Comparison of ENCODE assay signal across 16 cellular contexts in the genomic region with DNA sequence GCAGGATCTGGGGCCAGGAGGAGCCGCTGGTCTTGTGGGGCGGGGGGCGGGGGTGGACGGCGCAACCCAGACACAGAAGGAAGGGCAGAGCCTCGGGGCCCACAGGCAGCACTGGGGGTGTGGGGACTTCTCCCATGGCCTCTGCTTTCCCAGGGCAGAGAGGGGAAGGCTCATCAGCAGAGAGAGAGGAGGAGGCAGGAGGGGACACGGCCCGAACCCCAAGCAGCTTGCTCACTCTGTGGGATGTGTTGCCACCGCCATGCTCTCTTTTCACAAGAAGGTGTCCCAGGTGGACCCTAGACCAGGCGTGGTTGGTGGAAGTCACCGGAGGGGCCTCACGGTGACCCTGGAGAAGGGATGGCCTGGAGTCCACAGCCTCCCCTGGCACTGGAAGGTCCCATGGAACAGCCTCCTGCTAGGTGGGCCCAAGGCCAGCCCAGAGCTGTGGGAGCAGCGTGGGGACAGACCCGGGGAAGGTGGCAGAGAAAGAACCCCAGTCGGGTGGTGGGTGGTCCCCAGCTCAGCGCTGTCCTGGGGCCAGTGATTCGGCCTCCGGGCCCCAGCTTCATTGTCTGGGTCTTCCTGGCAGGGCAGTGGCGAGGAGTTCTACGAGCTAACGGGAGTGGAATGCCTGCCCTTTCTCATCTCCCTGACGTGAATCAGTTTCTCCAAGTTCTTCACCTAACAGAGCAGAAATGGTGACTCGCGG. TPM values are rescaled to one million over a fixed set of nuclear protein-coding genes. Genes with fewer than 3 reads are reported as not detected.
DNase-seq lines count a peak whose midpoint lies in the region; TF ChIP-seq lines count a peak whose summit lies in the region.
"Had no signal": no experiment of that assay in that cellular context is flagged by ENCODE, and none has a peak within 500 bp of the region (broad histone marks: within the 10 kb centered on the region; RNA-seq: fewer than 3 reads in every experiment).

No MANE protein-coding gene starts in this region.

- no peak for TF ChIP-seq POLR2A in vagina (IDR thresholded peaks at IDR 0.05)

- H2BK12ac ChIP-seq in mesenchymal stem cell (ENCODE audit: low read length in 2 of 2), result peak overlapping the region; percentile 47 to 67

- H2AFZ ChIP-seq in mesenchymal stem cell (ENCODE audit: low read depth, low read length), result no peak overlapping the region

- no peak overlapping the region for H3K4me2 ChIP-seq in mesenchymal stem cell (ENCODE audit: low read length, poor library complexity, severe bottlenecking)

- H3K36me3 ChIP-seq in right atrium auricular region (no peaks in the 10 kb centered on the region), left ventricle myocardium inferior (no peaks in the 10 kb centered on the region), mesenchymal stem cell (ENCODE audit: control insufficient read depth in 1 of 2, insufficient read depth in 2 of 2, low read depth in 1 of 2, low read length in 2 of 2) (no peaks in the 10 kb centered on the region), vagina (no peaks in the 10 kb centered on the region)

- 86% methylated on average over 24 of the region's 24 CpGs for WGBS in mesenchymal stem cell

- H3K27ac ChIP-seq in right atrium auricular region, result no peak overlapping the region
- no peak overlapping the region for H3K27ac ChIP-seq in left ventricle myocardium inferior (replicated peaks)
- H3K27ac ChIP-seq in coronary artery, result no peak overlapping the region
- no peak overlapping the region for H3K27ac ChIP-seq in mesenchymal stem cell (ENCODE audit: low read length, poor library complexity, severe bottlenecking)
- H3K27ac ChIP-seq in vagina, result no peak overlapping the region

- intact Hi-C loops in left ventricle myocardium inferior (cut with micrococcal nuclease), result no loop called here
- intact Hi-C loops in vagina (cut with DNase I), result no loop called here

- peak overlapping the region; percentile 30 for H2BK15ac ChIP-seq in mesenchymal stem cell (ENCODE audit: low read depth, poor library complexity, severe bottlenecking)

- H2BK5ac ChIP-seq in mesenchymal stem cell (ENCODE audit: low read depth, low read length, poor library complexity, severe bottlenecking), result no peak overlapping the region

- H3K9me3 ChIP-seq in right atrium auricular region (no peaks in the 10 kb centered on the region), left ventricle myocardium inferior (replicated peaks) (peaks cover 8% of the 10 kb centered on the region), mesenchymal stem cell (ENCODE audit: control insufficient read depth, low read length) (peaks cover 4% of the 10 kb centered on the region), vagina (no peaks in the 10 kb centered on the region)

- H3K27me3 ChIP-seq in right atrium auricular region (no peaks in the 10 kb centered on the region), left ventricle myocardium inferior (ENCODE audit: low read depth) (peaks cover 7% of the 10 kb centered on the region), mesenchymal stem cell (ENCODE audit: control insufficient read depth in 1 of 2, insufficient read depth in 1 of 2, low read length in 2 of 2) (peaks cover 13 to 31% of the 10 kb centered on the region in 2 experiments), vagina (no peaks in the 10 kb centered on the region)

- no peak overlapping the region for H2AK5ac ChIP-seq in mesenchymal stem cell (ENCODE audit: low read length, severe bottlenecking)

- H3K23ac ChIP-seq in mesenchymal stem cell (ENCODE audit: low read length in 2 of 2), result no peak overlapping the region

- DNase-seq in right atrium auricular region (ENCODE audit: low spot score) (peak; percentile 36), left ventricle myocardium inferior (no peak), coronary artery (ENCODE audit: low spot score) (peak; percentile 55), mesenchymal stem cell (no peak), vagina (ENCODE audit: extremely low spot score in 2 of 2) (peak; percentile 64 to 67), Kasumi-1 (lab: John Stamatoyannopoulos, UW) (no peak), dermis blood vessel endothelial cell (no peak)
- DNase-seq in stimulated activated CD4-positive, alpha-beta T cell treated with anti-CD3 and anti-CD28 coated beads, Interleukin-4, amount 100 ng/mL, for 24 hours, result no peak
- DNase-seq: AML-193, DMS79, KBM-7, NCI-H1105, NCI-H1694 treated with DMSO at 0.1 percent for 48 hours, NCI-H774 had no signal

- peak overlapping the region; percentile 76 for H4K91ac ChIP-seq in mesenchymal stem cell (ENCODE audit: low read length)

- peak overlapping the region in 1 of 2 experiments; percentile 51 for H3K18ac ChIP-seq in mesenchymal stem cell (ENCODE audit: low read depth in 1 of 2, low read length in 2 of 2)

- H3K4me1 ChIP-seq in right atrium auricular region (no peaks in the 10 kb centered on the region), left ventricle myocardium inferior (no peaks in the 10 kb centered on the region), mesenchymal stem cell (ENCODE audit: control insufficient read depth, insufficient read depth, low read depth, low read length) (no peaks in the 10 kb centered on the region), vagina (no peaks in the 10 kb centered on the region)

- H3K4ac ChIP-seq in mesenchymal stem cell (ENCODE audit: low read depth in 1 of 2, low read length in 2 of 2), result peak overlapping the region in 1 of 2 experiments; percentile 67

- no peak overlapping the region for H3K9ac ChIP-seq in mesenchymal stem cell (ENCODE audit: low read length)

- no peak overlapping the region for H3K14ac ChIP-seq in mesenchymal stem cell (ENCODE audit: low read length in 2 of 2)

- H3K4me3 ChIP-seq in right atrium auricular region (no peak overlapping the region), left ventricle myocardium inferior (no peak overlapping the region), coronary artery (no peak overlapping the region), mesenchymal stem cell (ENCODE audit: insufficient read depth in 1 of 2, low read depth in 1 of 2, low read length in 2 of 2) (no peak overlapping the region), vagina (no peak overlapping the region)
- H3K4me3 ChIP-seq: GM12878 had no signal

- peak overlapping the region; percentile 39 for H2BK120ac ChIP-seq in mesenchymal stem cell (ENCODE audit: low read depth, low read length)

- TF ChIP-seq CTCF in right atrium auricular region (IDR thresholded peaks at IDR 0.05) (no peak), left ventricle myocardium inferior (IDR thresholded peaks at IDR 0.05; ENCODE audit: borderline replicate concordance) (no peak), coronary artery (IDR thresholded peaks at IDR 0.05) (no peak), vagina (IDR thresholded peaks at IDR 0.05) (no peak)

- H3K79me1 ChIP-seq in mesenchymal stem cell (replicated peaks; ENCODE audit: low read length, poor library complexity, severe bottlenecking), result no peaks in the 10 kb centered on the region

- H4K8ac ChIP-seq in mesenchymal stem cell (ENCODE audit: low read length), result no peak overlapping the region

RNA-seq across cellular contexts. Expression of a gene that starts 46.8 kb away (rescaled TPM):
- 10 to 100 TPM; 14.4 to 19.9 TPM for total RNA-seq in right atrium auricular region
- total RNA-seq in left ventricle myocardium inferior, result 28.6 TPM
- polyA plus RNA-seq in mesenchymal stem cell (2013, experiment 1 of 2), result 49.7 TPM
- 51.6 TPM for polyA plus RNA-seq in mesenchymal stem cell (2013, experiment 2 of 2)
- total RNA-seq in vagina, result 7.4 TPM
- 24.0 and 24.8 TPM in 2 replicates for total RNA-seq in dermis blood vessel endothelial cell
- total RNA-seq: M059J had no signal

Comparison
In these comparisons a context has a peak if more than half of its experiments do, and no peak if none do; other contexts are left out.
1. DNase-seq: peak in right atrium auricular region (single experiment), coronary artery (single experiment) and vagina (2 of 2); none in left ventricle myocardium inferior (single experiment), mesenchymal stem cell (single experiment), stimulated activated CD4-positive, alpha-beta T cell treated with anti-CD3 and anti-CD28 coated beads, Interleukin-4, amount 100 ng/mL, for 24 hours (single experiment), Kasumi-1 (0 of 2) and dermis blood vessel endothelial cell (single experiment).